In the genomic region with DNA sequence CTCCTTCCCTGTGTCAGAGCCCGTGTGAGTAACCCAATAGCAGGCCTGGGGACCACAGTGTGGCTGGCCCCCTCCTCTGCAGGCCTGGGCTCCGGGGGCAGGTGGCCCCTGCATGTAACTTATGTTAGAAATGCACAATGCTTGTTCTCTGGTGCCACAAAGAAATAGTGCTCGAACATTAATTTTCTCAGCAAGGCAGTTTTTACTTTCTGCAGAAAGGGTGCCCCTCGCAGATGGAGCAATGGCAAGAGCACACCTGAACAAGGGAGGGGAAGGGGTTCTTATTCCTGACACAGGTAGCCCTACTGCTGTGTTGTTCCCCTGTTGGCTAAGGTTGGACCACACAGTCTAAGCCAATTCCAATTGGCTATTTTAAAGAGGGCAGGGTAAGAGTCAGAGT, we compare ENCODE assay signal across 2 cellular contexts.
TF ChIP-seq lines count a peak whose summit lies in the region.

No MANE protein-coding gene starts in this region.

TF ChIP-seq in HCT116, 20 proteins besides CTCF, POLR2A, EP300 and RAD21:
- TF ChIP-seq, protein P1, sequence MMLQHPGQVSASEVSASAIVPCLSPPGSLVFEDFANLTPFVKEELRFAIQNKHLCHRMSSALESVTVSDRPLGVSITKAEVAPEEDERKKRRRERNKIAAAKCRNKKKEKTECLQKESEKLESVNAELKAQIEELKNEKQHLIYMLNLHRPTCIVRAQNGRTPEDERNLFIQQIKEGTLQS (IDR thresholded peaks at IDR 0.05): no peak
- TF ChIP-seq CBX3 (IDR thresholded peaks at IDR 0.05; ENCODE audit: low read depth): peak; percentile 95

TF ChIP-seq in H1, 55 proteins besides CTCF, POLR2A, EP300 and RAD21:
- no peak for TF ChIP-seq SAP30 (IDR thresholded peaks at IDR 0.05; ENCODE audit: insufficient read depth, insufficient replicate concordance, low read length)
